8 cellular contexts compared by ENCODE assay signal in the genomic region with DNA sequence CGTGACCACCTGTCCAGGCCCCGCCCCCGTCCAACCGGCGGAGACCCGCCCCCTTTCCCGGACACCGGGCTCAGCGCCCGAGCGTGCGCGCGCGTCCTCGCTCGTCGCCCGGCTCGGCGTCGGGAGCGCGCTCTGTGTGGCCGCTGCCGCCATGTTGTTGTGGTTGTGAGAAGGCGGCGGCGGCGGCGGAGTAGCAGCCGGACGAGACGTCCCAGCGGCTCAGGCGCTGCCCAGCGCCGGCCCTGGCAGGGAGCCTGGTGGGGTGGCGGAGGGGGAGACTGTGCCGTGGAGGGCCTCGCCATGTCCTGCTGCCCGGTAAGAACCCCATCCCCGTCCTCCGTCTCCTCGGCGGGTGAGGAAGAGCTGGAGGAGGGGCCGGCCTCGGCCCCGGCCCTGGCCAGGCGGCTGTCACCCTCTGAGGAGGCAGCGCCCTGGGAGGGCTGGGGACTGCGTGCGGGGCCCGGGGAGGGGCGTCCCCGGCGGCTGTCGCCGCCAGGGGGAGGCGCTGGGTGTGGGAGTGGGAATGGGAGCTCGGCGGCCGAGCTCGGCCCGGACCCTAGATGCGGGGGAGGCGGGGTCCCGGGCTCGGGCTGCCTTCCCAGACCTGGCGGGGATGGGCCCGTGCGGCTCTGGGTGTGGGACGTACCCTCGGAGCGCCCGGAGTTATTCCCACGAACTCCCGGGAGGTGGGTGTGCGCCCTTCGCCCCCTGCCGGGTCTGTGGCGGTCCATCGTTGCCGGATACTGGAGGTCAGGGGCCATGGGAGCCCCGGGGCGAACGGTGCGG. TPM values are rescaled to one million over a fixed set of nuclear protein-coding genes. Genes with fewer than 3 reads are reported as not detected.
DNase-seq lines count a peak whose midpoint lies in the region; ATAC-seq and TF ChIP-seq lines count a peak whose summit lies in the region.

A gene (plus strand): TSS at position 130 of the 786 bp plus-strand sequence. CDS start 87,886 bp downstream, outside the sequence.

- H3K27ac ChIP-seq in CD4-positive, alpha-beta memory T cell (ENCODE audit: low read depth, low read length) = peak within 1 kb of the TSS; percentile 82
- peak within 1 kb of the TSS; percentile 97 for H3K27ac ChIP-seq in HUES48 (ENCODE audit: low read depth, low read length)

- CTCF ChIA-PET in CD4-positive, alpha-beta memory T cell (lab: Charles Lee; ENCODE audit: partially characterized antibody) = interaction anchor here (1.1 kb wide), 1 partner anchor 45 kb away, joined by 3 read pairs; a partner anchor contains a TSS

- peak; percentile 75 for ATAC-seq in GM19455 (IDR thresholded peaks at IDR 0.05; ENCODE audit: unreplicated experiment)

- TF ChIP-seq POLR2A in erythroblast (IDR thresholded peaks at IDR 0.05; ENCODE audit: low read length) = peak; percentile 77

- no peaks in the 10 kb centered on the region for H3K27me3 ChIP-seq in CD4-positive, alpha-beta memory T cell (ENCODE audit: insufficient read depth, low read length)
- H3K27me3 ChIP-seq in HUES48 (ENCODE audit: control insufficient read depth, insufficient read depth, low read length) = no peaks in the 10 kb centered on the region
- H3K27me3 ChIP-seq in mucosa of stomach (ENCODE audit: control insufficient read depth, insufficient read depth, low read length) = no peaks in the 10 kb centered on the region

- peak; percentile 82 to 91 (median 86) for DNase-seq in CD4-positive, alpha-beta memory T cell
- DNase-seq in OCI-M2 (lab: John Stamatoyannopoulos, UW; ENCODE audit: unreplicated experiment) (peak; percentile 51), erythroblast (lab: John Stamatoyannopoulos, UW) (peak; percentile 95 to 98)
- peak; percentile 96 for DNase-seq in activated T-cell treated with anti-CD3 and anti-CD28 coated beads, Interleukin-2, amount 50 U/mL, for 1 hour
- peak; percentile 98 for DNase-seq in stimulated activated CD8-positive, alpha-beta memory T cell treated with anti-CD3 and anti-CD28 coated beads, Interleukin-4, amount 100 ng/mL, for 48 hours

- H3K4me3 ChIP-seq in CD4-positive, alpha-beta memory T cell (ENCODE audit: low read length in 2 of 2) = peak within 1 kb of the TSS; percentile 45 to 83
- H3K4me3 ChIP-seq in HUES48 (ENCODE audit: low read depth, low read length) (peak within 1 kb of the TSS; percentile 98), mucosa of stomach (ENCODE audit: low read length) (peak within 1 kb of the TSS; percentile 39)

- H3K36me3 ChIP-seq in CD4-positive, alpha-beta memory T cell (ENCODE audit: insufficient read depth, low read length) = no peaks in the 10 kb centered on the region
- H3K36me3 ChIP-seq in HUES48 (ENCODE audit: control insufficient read depth, insufficient read depth, low read length) (no peaks in the 10 kb centered on the region), mucosa of stomach (ENCODE audit: control insufficient read depth, insufficient read depth, low read length) (no peaks in the 10 kb centered on the region)

- no peaks in the 10 kb centered on the region for H3K27me3 Mint-ChIP-seq in CD4-positive, alpha-beta memory T cell

- intact Hi-C loops in CD4-positive, alpha-beta memory T cell (cut with micrococcal nuclease) = loop anchor here (1.0 to 10.0 kb wide), 5 partner anchors 45 to 280 kb away; a partner anchor contains a TSS

- H3K27ac Mint-ChIP-seq in CD4-positive, alpha-beta memory T cell = peak within 1 kb of the TSS; percentile 73 to 93 (median 89)

- H3K4me1 ChIP-seq in CD4-positive, alpha-beta memory T cell (ENCODE audit: insufficient read depth, low read length) = peaks cover 39% of the 10 kb centered on the region
- peaks cover 16% of the 10 kb centered on the region for H3K4me1 ChIP-seq in HUES48 (ENCODE audit: control insufficient read depth, insufficient read depth, low read length)
- H3K4me1 ChIP-seq in mucosa of stomach (ENCODE audit: control insufficient read depth, insufficient read depth, low read length) = peaks cover 12% of the 10 kb centered on the region

- H3K9me3 Mint-ChIP-seq in CD4-positive, alpha-beta memory T cell = no peaks in the 10 kb centered on the region

- H3K9ac ChIP-seq in HUES48 (ENCODE audit: low read depth, low read length) (peak within 1 kb of the TSS; percentile 78; the same call in 1 of the 2 replicates), mucosa of stomach (ENCODE audit: low read length) (peak within 1 kb of the TSS; percentile 98)

- H3K4me1 Mint-ChIP-seq in CD4-positive, alpha-beta memory T cell = peaks cover under 1 to 15% (median 8%) of the 10 kb centered on the region in 4 donors

- H3K36me3 Mint-ChIP-seq in CD4-positive, alpha-beta memory T cell = peaks cover 0 to 6% of the 10 kb centered on the region in 2 donors

- POLR2A ChIA-PET in CD4-positive, alpha-beta memory T cell (lab: Charles Lee; ENCODE audit: partially characterized antibody) = interaction anchor here (0.6 to 2.5 kb wide), 9 partner anchors 9 to 1516 kb away, joined by 3 to 20 read pairs (median 4); a partner anchor contains a TSS

- no peaks in the 10 kb centered on the region for H3K9me3 ChIP-seq in CD4-positive, alpha-beta memory T cell (ENCODE audit: control insufficient read depth in 1 of 2, low read length in 2 of 2)
- H3K9me3 ChIP-seq in HUES48 (ENCODE audit: control insufficient read depth, insufficient read depth, low read length) = no peaks in the 10 kb centered on the region
- no peaks in the 10 kb centered on the region for H3K9me3 ChIP-seq in mucosa of stomach (ENCODE audit: control insufficient read depth, low read length)

- peak within 1 kb of the TSS; percentile 85 to 93 (median 91) for H3K4me3 Mint-ChIP-seq in CD4-positive, alpha-beta memory T cell

RNA-seq across cellular contexts. Expression of the gene that starts here (rescaled TPM):
- total RNA-seq in CD4-positive, alpha-beta memory T cell = 10 to 100 TPM; 65.3 to 68.6 TPM
- polyA plus RNA-seq in CD4-positive, alpha-beta memory T cell = 10 to 100 TPM; 11.0 to 21.3 TPM

Comparison
In these comparisons a context has a peak if more than half of its experiments do, and no peak if none do; other contexts are left out.
1. Peak in every context shown above with its lines: DNase-seq, ATAC-seq, H3K4me3 ChIP-seq and H3K27ac ChIP-seq.
2. H3K4me3 ChIP-seq: peak in every context shown above with its lines; median percentile 98 in HUES48; 64 in CD4-positive, alpha-beta memory T cell; 39 in mucosa of stomach.